In the genomic region with DNA sequence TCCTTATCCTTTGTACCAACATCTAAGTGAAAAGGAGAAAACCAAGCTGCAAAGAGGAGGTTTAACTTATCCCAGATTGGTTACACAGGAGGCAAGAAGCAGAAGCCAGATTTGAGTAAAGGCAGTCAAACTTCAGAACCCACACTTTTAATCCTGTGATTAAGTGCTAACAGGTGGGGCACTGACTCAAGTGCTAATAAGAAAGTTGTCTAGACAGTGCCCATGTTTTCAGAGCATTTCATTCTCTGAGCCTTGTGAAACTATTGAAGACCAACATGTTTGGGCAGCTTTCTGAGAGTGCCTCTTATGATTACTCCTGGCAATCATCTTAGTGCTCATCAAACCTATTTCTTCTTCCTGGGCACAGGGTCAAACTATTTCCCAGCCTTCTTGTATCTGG, we compare ENCODE assay signal across 1 cellular context.
TF ChIP-seq lines count a peak whose summit lies in the region.

No MANE protein-coding gene starts in this region.

TF ChIP-seq in HepG2, 621 proteins besides CTCF, POLR2A, EP300 and RAD21 (continued from another document):
- TF ChIP-seq, protein P1, sequence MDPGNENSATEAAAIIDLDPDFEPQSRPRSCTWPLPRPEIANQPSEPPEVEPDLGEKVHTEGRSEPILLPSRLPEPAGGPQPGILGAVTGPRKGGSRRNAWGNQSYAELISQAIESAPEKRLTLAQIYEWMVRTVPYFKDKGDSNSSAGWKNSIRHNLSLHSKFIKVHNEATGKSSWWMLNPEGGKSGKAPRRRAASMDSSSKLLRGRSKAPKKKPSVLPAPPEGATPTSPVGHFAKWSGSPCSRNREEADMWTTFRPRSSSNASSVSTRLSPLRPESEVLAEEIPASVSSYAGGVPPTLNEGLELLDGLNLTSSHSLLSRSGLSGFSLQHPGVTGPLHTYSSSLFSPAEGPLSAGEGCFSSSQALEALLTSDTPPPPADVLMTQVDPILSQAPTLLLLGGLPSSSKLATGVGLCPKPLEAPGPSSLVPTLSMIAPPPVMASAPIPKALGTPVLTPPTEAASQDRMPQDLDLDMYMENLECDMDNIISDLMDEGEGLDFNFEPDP (CRISPR knock-in tag; conservative IDR thresholded peaks at IDR 0.05): no peak
- no peak for TF ChIP-seq CENPX (CRISPR knock-in tag; IDR thresholded peaks at IDR 0.05)
- TF ChIP-seq ZNF136 (CRISPR knock-in tag; IDR thresholded peaks at IDR 0.05; ENCODE audit: low read depth): no peak
- TF ChIP-seq ZSCAN30 (CRISPR knock-in tag; IDR thresholded peaks at IDR 0.05): no peak
- TF ChIP-seq, protein P2, sequence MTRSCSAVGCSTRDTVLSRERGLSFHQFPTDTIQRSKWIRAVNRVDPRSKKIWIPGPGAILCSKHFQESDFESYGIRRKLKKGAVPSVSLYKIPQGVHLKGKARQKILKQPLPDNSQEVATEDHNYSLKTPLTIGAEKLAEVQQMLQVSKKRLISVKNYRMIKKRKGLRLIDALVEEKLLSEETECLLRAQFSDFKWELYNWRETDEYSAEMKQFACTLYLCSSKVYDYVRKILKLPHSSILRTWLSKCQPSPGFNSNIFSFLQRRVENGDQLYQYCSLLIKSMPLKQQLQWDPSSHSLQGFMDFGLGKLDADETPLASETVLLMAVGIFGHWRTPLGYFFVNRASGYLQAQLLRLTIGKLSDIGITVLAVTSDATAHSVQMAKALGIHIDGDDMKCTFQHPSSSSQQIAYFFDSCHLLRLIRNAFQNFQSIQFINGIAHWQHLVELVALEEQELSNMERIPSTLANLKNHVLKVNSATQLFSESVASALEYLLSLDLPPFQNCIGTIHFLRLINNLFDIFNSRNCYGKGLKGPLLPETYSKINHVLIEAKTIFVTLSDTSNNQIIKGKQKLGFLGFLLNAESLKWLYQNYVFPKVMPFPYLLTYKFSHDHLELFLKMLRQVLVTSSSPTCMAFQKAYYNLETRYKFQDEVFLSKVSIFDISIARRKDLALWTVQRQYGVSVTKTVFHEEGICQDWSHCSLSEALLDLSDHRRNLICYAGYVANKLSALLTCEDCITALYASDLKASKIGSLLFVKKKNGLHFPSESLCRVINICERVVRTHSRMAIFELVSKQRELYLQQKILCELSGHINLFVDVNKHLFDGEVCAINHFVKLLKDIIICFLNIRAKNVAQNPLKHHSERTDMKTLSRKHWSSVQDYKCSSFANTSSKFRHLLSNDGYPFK (CRISPR knock-in tag; IDR thresholded peaks at IDR 0.05; ENCODE audit: borderline replicate concordance): no peak
- TF ChIP-seq EHMT2 (IDR thresholded peaks at IDR 0.05; ENCODE audit: borderline replicate concordance, low read depth, low read length): no peak
- no peak for TF ChIP-seq EED (CRISPR knock-in tag; IDR thresholded peaks at IDR 0.05)
- TF ChIP-seq, protein P3, sequence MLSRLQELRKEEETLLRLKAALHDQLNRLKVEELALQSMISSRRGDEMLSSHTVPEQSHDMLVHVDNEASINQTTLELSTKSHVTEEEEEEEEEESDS (CRISPR knock-in tag; IDR thresholded peaks at IDR 0.05; ENCODE audit: borderline replicate concordance): no peak
- TF ChIP-seq, protein P4, sequence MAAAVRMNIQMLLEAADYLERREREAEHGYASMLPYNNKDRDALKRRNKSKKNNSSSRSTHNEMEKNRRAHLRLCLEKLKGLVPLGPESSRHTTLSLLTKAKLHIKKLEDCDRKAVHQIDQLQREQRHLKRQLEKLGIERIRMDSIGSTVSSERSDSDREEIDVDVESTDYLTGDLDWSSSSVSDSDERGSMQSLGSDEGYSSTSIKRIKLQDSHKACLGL (CRISPR knock-in tag; IDR thresholded peaks at IDR 0.05): no peak
- TF ChIP-seq, protein P5, sequence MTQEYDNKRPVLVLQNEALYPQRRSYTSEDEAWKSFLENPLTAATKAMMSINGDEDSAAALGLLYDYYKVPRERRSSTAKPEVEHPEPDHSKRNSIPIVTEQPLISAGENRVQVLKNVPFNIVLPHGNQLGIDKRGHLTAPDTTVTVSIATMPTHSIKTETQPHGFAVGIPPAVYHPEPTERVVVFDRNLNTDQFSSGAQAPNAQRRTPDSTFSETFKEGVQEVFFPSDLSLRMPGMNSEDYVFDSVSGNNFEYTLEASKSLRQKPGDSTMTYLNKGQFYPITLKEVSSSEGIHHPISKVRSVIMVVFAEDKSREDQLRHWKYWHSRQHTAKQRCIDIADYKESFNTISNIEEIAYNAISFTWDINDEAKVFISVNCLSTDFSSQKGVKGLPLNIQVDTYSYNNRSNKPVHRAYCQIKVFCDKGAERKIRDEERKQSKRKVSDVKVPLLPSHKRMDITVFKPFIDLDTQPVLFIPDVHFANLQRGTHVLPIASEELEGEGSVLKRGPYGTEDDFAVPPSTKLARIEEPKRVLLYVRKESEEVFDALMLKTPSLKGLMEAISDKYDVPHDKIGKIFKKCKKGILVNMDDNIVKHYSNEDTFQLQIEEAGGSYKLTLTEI (CRISPR knock-in tag; conservative IDR thresholded peaks at IDR 0.05): no peak
- TF ChIP-seq, protein P6, sequence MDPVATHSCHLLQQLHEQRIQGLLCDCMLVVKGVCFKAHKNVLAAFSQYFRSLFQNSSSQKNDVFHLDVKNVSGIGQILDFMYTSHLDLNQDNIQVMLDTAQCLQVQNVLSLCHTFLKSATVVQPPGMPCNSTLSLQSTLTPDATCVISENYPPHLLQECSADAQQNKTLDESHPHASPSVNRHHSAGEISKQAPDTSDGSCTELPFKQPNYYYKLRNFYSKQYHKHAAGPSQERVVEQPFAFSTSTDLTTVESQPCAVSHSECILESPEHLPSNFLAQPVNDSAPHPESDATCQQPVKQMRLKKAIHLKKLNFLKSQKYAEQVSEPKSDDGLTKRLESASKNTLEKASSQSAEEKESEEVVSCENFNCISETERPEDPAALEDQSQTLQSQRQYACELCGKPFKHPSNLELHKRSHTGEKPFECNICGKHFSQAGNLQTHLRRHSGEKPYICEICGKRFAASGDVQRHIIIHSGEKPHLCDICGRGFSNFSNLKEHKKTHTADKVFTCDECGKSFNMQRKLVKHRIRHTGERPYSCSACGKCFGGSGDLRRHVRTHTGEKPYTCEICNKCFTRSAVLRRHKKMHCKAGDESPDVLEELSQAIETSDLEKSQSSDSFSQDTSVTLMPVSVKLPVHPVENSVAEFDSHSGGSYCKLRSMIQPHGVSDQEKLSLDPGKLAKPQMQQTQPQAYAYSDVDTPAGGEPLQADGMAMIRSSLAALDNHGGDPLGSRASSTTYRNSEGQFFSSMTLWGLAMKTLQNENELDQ (CRISPR knock-in tag; IDR thresholded peaks at IDR 0.05; ENCODE audit: borderline replicate concordance): no peak
- no peak for TF ChIP-seq MTA3 (CRISPR knock-in tag; IDR thresholded peaks at IDR 0.05)
- TF ChIP-seq, protein P7, sequence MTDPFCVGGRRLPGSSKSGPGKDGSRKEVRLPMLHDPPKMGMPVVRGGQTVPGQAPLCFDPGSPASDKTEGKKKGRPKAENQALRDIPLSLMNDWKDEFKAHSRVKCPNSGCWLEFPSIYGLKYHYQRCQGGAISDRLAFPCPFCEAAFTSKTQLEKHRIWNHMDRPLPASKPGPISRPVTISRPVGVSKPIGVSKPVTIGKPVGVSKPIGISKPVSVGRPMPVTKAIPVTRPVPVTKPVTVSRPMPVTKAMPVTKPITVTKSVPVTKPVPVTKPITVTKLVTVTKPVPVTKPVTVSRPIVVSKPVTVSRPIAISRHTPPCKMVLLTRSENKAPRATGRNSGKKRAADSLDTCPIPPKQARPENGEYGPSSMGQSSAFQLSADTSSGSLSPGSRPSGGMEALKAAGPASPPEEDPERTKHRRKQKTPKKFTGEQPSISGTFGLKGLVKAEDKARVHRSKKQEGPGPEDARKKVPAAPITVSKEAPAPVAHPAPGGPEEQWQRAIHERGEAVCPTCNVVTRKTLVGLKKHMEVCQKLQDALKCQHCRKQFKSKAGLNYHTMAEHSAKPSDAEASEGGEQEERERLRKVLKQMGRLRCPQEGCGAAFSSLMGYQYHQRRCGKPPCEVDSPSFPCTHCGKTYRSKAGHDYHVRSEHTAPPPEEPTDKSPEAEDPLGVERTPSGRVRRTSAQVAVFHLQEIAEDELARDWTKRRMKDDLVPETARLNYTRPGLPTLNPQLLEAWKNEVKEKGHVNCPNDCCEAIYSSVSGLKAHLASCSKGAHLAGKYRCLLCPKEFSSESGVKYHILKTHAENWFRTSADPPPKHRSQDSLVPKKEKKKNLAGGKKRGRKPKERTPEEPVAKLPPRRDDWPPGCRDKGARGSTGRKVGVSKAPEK (CRISPR knock-in tag; IDR thresholded peaks at IDR 0.05; ENCODE audit: borderline replicate concordance): no peak
TF ChIP-seq in HepG2: peak in this region for 0.
